14 cellular contexts compared by ENCODE assay signal in the genomic region with DNA sequence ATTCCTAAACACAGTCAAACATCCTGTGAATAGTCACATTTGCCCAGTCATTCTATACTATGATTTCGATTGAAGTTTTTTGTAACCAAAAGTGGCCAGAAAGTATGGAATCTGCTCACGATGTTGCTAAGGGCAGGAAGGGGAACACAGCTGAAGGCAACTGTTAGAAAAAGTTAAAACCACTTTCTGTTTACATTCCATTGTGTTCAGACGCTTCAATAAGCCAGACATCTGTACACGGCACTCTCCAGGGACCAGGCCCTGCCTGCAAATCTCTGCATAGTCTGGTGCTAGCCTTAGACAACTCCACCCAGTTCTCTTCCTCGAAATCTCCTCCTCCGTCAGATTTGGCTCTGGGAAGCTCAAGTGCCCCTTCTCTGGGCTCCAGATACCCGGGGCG. TPM values are rescaled to one million over a fixed set of nuclear protein-coding genes. Genes with fewer than 3 reads are reported as not detected.
A peak's percentile ranks its signal among the peaks of the same experiment; 100 is the strongest.
DNase-seq lines count a peak whose midpoint lies in the region; ATAC-seq, FAIRE-seq and TF ChIP-seq lines count a peak whose summit lies in the region.
"Had no signal": no experiment of that assay in that cellular context is flagged by ENCODE, and none has a peak within 500 bp of the region (broad histone marks: within the 10 kb centered on the region; RNA-seq: fewer than 3 reads in every experiment).

No MANE protein-coding gene starts in this region.

- POLR2A ChIA-PET in RWPE1 (lab: Yijun Ruan, JAX; ENCODE audit: low non-redundant PET): no interaction called here

- H3K27ac ChIP-seq in SJCRH30 (peak overlapping the region; percentile 74), gastroesophageal sphincter (peak overlapping the region in 3 of 4 donors; percentile 61 to 70 (median 66)), pancreas (no peak overlapping the region), RWPE1 (no peak overlapping the region)
- H3K27ac ChIP-seq: foreskin keratinocyte had no signal

- TF ChIP-seq CTCF in AG10803 (conservative IDR thresholded peaks at IDR 0.05; ENCODE audit: low read length): no peak
- no peak for TF ChIP-seq CTCF in gastroesophageal sphincter (IDR thresholded peaks at IDR 0.05)
- TF ChIP-seq CTCF in pancreas (IDR thresholded peaks at IDR 0.05): no peak
- no peak for TF ChIP-seq CTCF in RWPE1 (conservative IDR thresholded peaks at IDR 0.05; ENCODE audit: low read depth)

- TF ChIP-seq EP300 in gastroesophageal sphincter (IDR thresholded peaks at IDR 0.05): no peak

- H3K4me3 ChIP-seq in AG10803 (ENCODE audit: low read length) (no peak overlapping the region; the same call in 1 of the 2 replicates), SJCRH30 (no peak overlapping the region), gastroesophageal sphincter (no peak overlapping the region), pancreas (no peak overlapping the region)
- H3K4me3 ChIP-seq: Peyer's patch had no signal

- H3K4me1 ChIP-seq in SJCRH30 (peaks cover 34% of the 10 kb centered on the region), gastroesophageal sphincter (peaks cover 0 to 24% (median 6%) of the 10 kb centered on the region in 3 donors), pancreas (no peaks in the 10 kb centered on the region)
- H3K4me1 ChIP-seq: foreskin keratinocyte had no signal

- DNase-seq in AG10803 (ENCODE audit: low read depth): peak; percentile 92
- DNase-seq in SJCRH30: peak; percentile 86 to 87
- peak in 1 of 6 donors; percentile 5 for DNase-seq in pancreas
- no peak for DNase-seq in RWPE1 (ENCODE audit: low spot score)
- no peak for DNase-seq in stimulated activated CD8-positive, alpha-beta memory T cell treated with anti-CD3 and anti-CD28 coated beads, Interleukin-4, amount 100 ng/mL, for 48 hours
- no peak for DNase-seq in kidney tubule cell (ENCODE audit: low spot score)
- DNase-seq in activated CD4-positive, alpha-beta T cell treated with anti-CD3 and anti-CD28 coated beads, Interleukin-2, amount 50 U/mL, for 48 hours: no peak
- DNase-seq: activated naive CD4-positive, alpha-beta T cell treated with anti-CD3 and anti-CD28 coated beads, Interleukin-2, amount 50 U/mL, for 16 hours; foreskin keratinocyte; NCI-H1436 treated with DMSO at 0.1 percent for 48 hours; Peyer's patch had no signal

- CTCF ChIA-PET in RWPE1 (lab: Yijun Ruan, JAX): no interaction called here

- H3K27me3 ChIP-seq in SJCRH30 (no peaks in the 10 kb centered on the region), gastroesophageal sphincter (no peaks in the 10 kb centered on the region), pancreas (no peaks in the 10 kb centered on the region)
- H3K27me3 ChIP-seq: foreskin keratinocyte, Peyer's patch had no signal

- no peak for FAIRE-seq in pancreas (lab: Jason Lieb, UNC)
- FAIRE-seq: GM18507, H54 had no signal

- peaks cover 11% of the 10 kb centered on the region; the same call in 1 of the 2 replicates for H3K36me3 ChIP-seq in SJCRH30
- H3K36me3 ChIP-seq in gastroesophageal sphincter: peaks cover 0 to 7% of the 10 kb centered on the region in 2 donors
- H3K36me3 ChIP-seq in pancreas: peaks cover 0 to 4% (median 0%) of the 10 kb centered on the region in 3 donors

- WGBS in gastroesophageal sphincter (ENCODE audit: low coverage in 1 of 2), 2 donors: 7 to 21% methylated on average over 5 to 8 of the region's 8 CpGs
- WGBS in pancreas, 2 donors: 82 to 83% methylated on average over 8 of the region's 8 CpGs

- H3K9me3 ChIP-seq in SJCRH30 (replicated peaks) (no peaks in the 10 kb centered on the region), gastroesophageal sphincter (no peaks in the 10 kb centered on the region), pancreas (no peaks in the 10 kb centered on the region)
- H3K9me3 ChIP-seq: Peyer's patch had no signal

- intact Hi-C loops in pancreas (cut with DNase I): no loop called here

- no peak for TF ChIP-seq POLR2A in gastroesophageal sphincter (IDR thresholded peaks at IDR 0.05)

- ATAC-seq in gastroesophageal sphincter: peak; percentile 87
- ATAC-seq in pancreas: peak in 3 of 4 donors; percentile 30 to 43 (median 41)
- ATAC-seq: foreskin keratinocyte had no signal

RNA-seq across cellular contexts. Expression of a gene that starts 17.0 kb away (rescaled TPM):
- total RNA-seq in SJCRH30 (2014; rRNA removed; shearing (Covaris generic)): 14.0 and 21.2 TPM in 2 replicates
- total RNA-seq in gastroesophageal sphincter: 10 to 100 TPM in 3 of 4 donors, 1 to 10 TPM in 1; 6.2 to 32.4 (median 29.0) TPM
- total RNA-seq in pancreas: 10 to 100 TPM; 29.5 to 38.7 (median 33.6) TPM
- polyA plus RNA-seq in pancreas: 10 to 100 TPM; 71.8 to 72.0 TPM

RNA-seq across cellular contexts. Expression of a gene that starts 36.4 kb away (rescaled TPM):
- 60.9 and 66.8 TPM in 2 replicates for total RNA-seq in SJCRH30 (2014; rRNA removed; shearing (Covaris generic))
- total RNA-seq in gastroesophageal sphincter (10 to 100 TPM in 2 of 4 donors, 1 to 10 TPM in 2; 8.7 to 18.1 (median 12.5) TPM), pancreas (10 to 100 TPM; 13.3 to 24.1 (median 20.4) TPM)
- 10 to 100 TPM; 31.2 to 47.6 TPM for polyA plus RNA-seq in pancreas

RNA-seq across cellular contexts. Expression of a gene that starts 36.5 kb away (rescaled TPM):
- total RNA-seq in SJCRH30 (2014; rRNA removed; shearing (Covaris generic)): 160 and 168 TPM in 2 replicates
- 100 to 1,000 TPM in 1 of 4 donors, 10 to 100 TPM in 3; 62.7 to 120 (median 71.0) TPM for total RNA-seq in gastroesophageal sphincter
- 100 to 1,000 TPM in 2 of 6 donors, 10 to 100 TPM in 4; 64.6 to 106 (median 91.4) TPM for total RNA-seq in pancreas
- polyA plus RNA-seq in pancreas: 10 to 100 TPM; 36.3 to 61.5 TPM

Comparison
In these comparisons a context has a peak if more than half of its experiments do, and no peak if none do; other contexts are left out.
1. DNase-seq: peak in AG10803 (single experiment) and SJCRH30 (2 of 2); none in RWPE1 (single experiment), stimulated activated CD8-positive, alpha-beta memory T cell treated with anti-CD3 and anti-CD28 coated beads, Interleukin-4, amount 100 ng/mL, for 48 hours (single experiment), kidney tubule cell (single experiment) and activated CD4-positive, alpha-beta T cell treated with anti-CD3 and anti-CD28 coated beads, Interleukin-2, amount 50 U/mL, for 48 hours (0 of 2).
2. H3K27ac ChIP-seq: peak in SJCRH30 (single experiment) and gastroesophageal sphincter (3 of 4); none in pancreas (0 of 4) and RWPE1 (single experiment).